In the genomic region with DNA sequence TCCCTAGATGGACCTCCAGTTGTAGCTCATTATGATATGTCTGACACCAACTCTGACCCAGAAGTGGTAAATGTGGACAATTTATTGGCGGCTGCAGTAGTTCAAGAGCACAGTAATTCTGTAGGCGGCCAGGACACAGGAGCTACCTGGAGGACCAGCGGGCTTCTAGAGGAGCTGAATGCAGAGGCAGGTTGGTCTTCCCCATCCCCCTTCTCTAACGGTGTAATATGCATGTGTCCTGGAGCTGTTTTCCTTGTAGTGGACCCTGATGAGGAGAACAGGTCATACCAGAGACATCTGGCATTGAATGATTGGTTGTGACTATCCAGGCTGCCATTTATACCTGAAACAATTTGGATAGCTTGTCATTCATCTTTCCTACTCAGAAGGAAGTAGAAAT, we compare ENCODE assay signal across 16 cellular contexts.
"Had no signal": no experiment of that assay in that cellular context is flagged by ENCODE, and none has a peak within 500 bp of the region (broad histone marks: within the 10 kb centered on the region; RNA-seq: fewer than 3 reads in every experiment).

No MANE protein-coding gene starts in this region.

- H3K4me3 Mint-ChIP-seq: activated T-cell treated with anti-CD3 and anti-CD28 coated beads, Interleukin-2, amount 50 U/mL, for 72 hours; T-cell had no signal

- H3K27me3 Mint-ChIP-seq: T-cell had no signal

- ATAC-seq: activated naive CD4-positive, alpha-beta T cell treated with anti-CD3 and anti-CD28 coated beads, Interleukin-2, amount 50 U/mL, for 72 hours; activated T-cell treated with anti-CD3 and anti-CD28 coated beads, Interleukin-2, amount 50 U/mL, for 72 hours; T-cell had no signal

- H3K9me3 ChIP-seq: adrenal gland, prostate gland, right atrium auricular region, stomach, testis had no signal

- H3K27me3 ChIP-seq: adrenal gland, right atrium auricular region, stomach, testis had no signal

- H3K4me1 ChIP-seq: prostate gland, testis had no signal

- H3K9me3 Mint-ChIP-seq: activated naive CD4-positive, alpha-beta T cell treated with anti-CD3 and anti-CD28 coated beads, Interleukin-2, amount 50 U/mL, for 72 hours; activated T-cell treated with anti-CD3 and anti-CD28 coated beads, Interleukin-2, amount 50 U/mL, for 72 hours; T-cell had no signal

- H3K4me3 ChIP-seq: adrenal gland, prostate gland, right atrium auricular region, stomach, testis had no signal

- DNase-seq: activated CD4-positive, CD25-positive, alpha-beta regulatory T cell; activated CD8-positive, alpha-beta memory T cell treated with anti-CD3 and anti-CD28 coated beads for 24 hours; activated CD8-positive, alpha-beta memory T cell treated with anti-CD3 and anti-CD28 coated beads, Interleukin-2, amount 50 U/mL, for 48 hours; activated effector memory CD4-positive, alpha-beta T cell treated with anti-CD3 and anti-CD28 coated beads, Interleukin-2, amount 50 U/mL, for 16 hours; activated T-cell treated with anti-CD3 and anti-CD28 coated beads, Interleukin-2, amount 50 U/mL, for 72 hours; dermis blood vessel endothelial cell; effector memory CD4-positive, alpha-beta T cell; stimulated activated CD4-positive, alpha-beta T cell treated with anti-CD3 and anti-CD28 coated beads, Interleukin-2, amount 100 ng/mL, for 48 hours; stomach; T-cell; T-helper 9 cell; testis had no signal

- H3K36me3 ChIP-seq: adrenal gland, prostate gland, right atrium auricular region, stomach had no signal

- H3K27ac ChIP-seq: adrenal gland, prostate gland, right atrium auricular region, stomach, testis had no signal
